ENCODE assay signal across 21 cellular contexts in genomic region chr11:132904566-132904965, GRCh38.
"Had no signal": no experiment of that assay in that cellular context is flagged by ENCODE, and none has a peak within 500 bp of the region (broad histone marks: within the 10 kb centered on the region; RNA-seq: fewer than 3 reads in every experiment).

No MANE protein-coding gene starts in this region.

- H3K9me3 ChIP-seq: body of pancreas, left lung, thoracic aorta, upper lobe of right lung had no signal

- DNase-seq: activated CD4-positive, alpha-beta T cell treated with anti-CD3 and anti-CD28 coated beads, Interleukin-2, amount 10 ng/mL, durations not matched to agents 24 days and 14 days; activated CD8-positive, alpha-beta memory T cell treated with anti-CD3 and anti-CD28 coated beads, Interleukin-2, amount 10 ng/mL, durations not matched to agents 7 days and 5 days; activated CD8-positive, alpha-beta T cell treated with anti-CD3 and anti-CD28 coated beads for 36 hours; activated gamma-delta T cell; dermis blood vessel endothelial cell; effector CD8-positive, alpha-beta T cell; erythroblast; foreskin melanocyte; immature natural killer cell; kidney glomerular epithelial cell; left lung; naive thymus-derived CD8-positive, alpha-beta T cell; stimulated activated CD4-positive, alpha-beta T cell treated with anti-CD3 and anti-CD28 coated beads, Interleukin-2, amount 100 ng/mL, for 48 hours; stimulated activated naive CD4-positive, alpha-beta T cell treated with Interleukin-2 at 50 U/mL for 16 hours; upper lobe of right lung had no signal

- H3K9ac ChIP-seq: neural progenitor cell had no signal

- H3K79me2 ChIP-seq: hepatocyte had no signal

- H3K27ac ChIP-seq: body of pancreas, cardiac muscle cell, hepatocyte, left lung, neural progenitor cell, thoracic aorta, upper lobe of right lung had no signal

- ATAC-seq: activated CD8-positive, alpha-beta memory T cell treated with anti-CD3 and anti-CD28 coated beads, Interleukin-2, amount 10 ng/mL, durations not matched to agents 7 days and 5 days; activated CD8-positive, alpha-beta T cell treated with anti-CD3 and anti-CD28 coated beads for 36 hours; body of pancreas; left lung; naive thymus-derived CD8-positive, alpha-beta T cell; upper lobe of right lung had no signal

- H3K4me1 ChIP-seq: body of pancreas, left lung, upper lobe of right lung had no signal

- H3K27me3 ChIP-seq: body of pancreas, cardiac muscle cell, hepatocyte, left lung, neural progenitor cell, upper lobe of right lung had no signal

- H3K4me2 ChIP-seq: hepatocyte, neural progenitor cell had no signal

- H3K4me3 ChIP-seq: body of pancreas, cardiac muscle cell, hepatocyte, left lung, lung, neural progenitor cell, thoracic aorta, upper lobe of right lung had no signal

- H3K36me3 ChIP-seq: cardiac muscle cell, left lung, neural progenitor cell, thoracic aorta, upper lobe of right lung had no signal

- H2AFZ ChIP-seq: hepatocyte, neural progenitor cell had no signal
